23 cellular contexts compared by ENCODE assay signal in genomic region chr11:69064394-69064957, GRCh38. TPM values are rescaled to one million over a fixed set of nuclear protein-coding genes. Genes with fewer than 3 reads are reported as not detected.
"Had no signal": no experiment of that assay in that cellular context is flagged by ENCODE, and none has a peak within 500 bp of the region (broad histone marks: within the 10 kb centered on the region; RNA-seq: fewer than 3 reads in every experiment).

No MANE protein-coding gene starts in this region.

- ATAC-seq: activated naive CD4-positive, alpha-beta T cell treated with anti-CD3 and anti-CD28 coated beads, Interleukin-2, amount 50 U/mL, for 72 hours; activated T-cell treated with anti-CD3 and anti-CD28 coated beads, Interleukin-2, amount 50 U/mL, for 72 hours; sciatic nerve; stimulated activated effector memory CD8-positive, alpha-beta T cell treated with anti-CD3 and anti-CD28 coated beads, Interleukin-12 subunit alpha, Interleukin-12 subunit beta, amount 100 ng/mL, for 72 hours had no signal

- H3K27me3 Mint-ChIP-seq: stimulated activated naive CD8-positive, alpha-beta T cell treated with anti-CD3 and anti-CD28 coated beads, Interleukin-15, Interleukin-2, amounts not matched to agents 100 ng/mL and 50 ng/mL, for 24 hours; type B pancreatic cell had no signal

- H3K4me1 Mint-ChIP-seq: neural crest cell had no signal

- H3K4me1 ChIP-seq: uterus had no signal

- H3K36me3 ChIP-seq: uterus had no signal

- H3K9me3 Mint-ChIP-seq: activated naive CD4-positive, alpha-beta T cell treated with anti-CD3 and anti-CD28 coated beads, Interleukin-2, amount 50 U/mL, for 72 hours; activated T-cell treated with anti-CD3 and anti-CD28 coated beads, Interleukin-2, amount 50 U/mL, for 72 hours; neural crest cell; stimulated activated effector memory CD8-positive, alpha-beta T cell treated with anti-CD3 and anti-CD28 coated beads, Interleukin-12 subunit alpha, Interleukin-12 subunit beta, amount 100 ng/mL, for 72 hours; stimulated activated naive CD8-positive, alpha-beta T cell treated with anti-CD3 and anti-CD28 coated beads, Interleukin-15, Interleukin-2, amounts not matched to agents 100 ng/mL and 50 ng/mL, for 24 hours; type B pancreatic cell had no signal

- H3K36me3 Mint-ChIP-seq: activated naive CD4-positive, alpha-beta T cell treated with anti-CD3 and anti-CD28 coated beads, Interleukin-2, amount 50 U/mL, for 72 hours; type B pancreatic cell had no signal

- DNase-seq: activated CD4-positive, alpha-beta T cell treated with anti-CD3 and anti-CD28 coated beads for 4 hours; activated CD4-positive, alpha-beta T cell treated with anti-CD3 and anti-CD28 coated beads, Interleukin-2, amount 50 U/mL, for 4 hours; activated CD4-positive, CD25-positive, alpha-beta regulatory T cell; activated naive CD4-positive, alpha-beta T cell; activated T-cell treated with anti-CD3 and anti-CD28 coated beads for 4 hours; activated T-cell treated with anti-CD3 and anti-CD28 coated beads, Interleukin-2, amount 50 U/mL, for 72 hours; dermis blood vessel endothelial cell; effector CD4-positive, alpha-beta T cell; esophagus squamous epithelium; foreskin melanocyte; islet precursor cell; left ventricle myocardium superior; stimulated activated CD4-positive, alpha-beta T cell treated with anti-CD3 and anti-CD28 coated beads, Interleukin-4, amount 100 ng/mL, for 24 hours; substantia nigra; uterus had no signal

- H3K27ac ChIP-seq: skin epidermis had no signal

- H3K4me3 ChIP-seq: esophagus squamous epithelium, skin epidermis, uterus had no signal

- H3K27ac Mint-ChIP-seq: activated naive CD4-positive, alpha-beta T cell treated with anti-CD3 and anti-CD28 coated beads, Interleukin-2, amount 50 U/mL, for 72 hours; activated T-cell treated with anti-CD3 and anti-CD28 coated beads, Interleukin-2, amount 50 U/mL, for 72 hours; stimulated activated effector memory CD8-positive, alpha-beta T cell treated with anti-CD3 and anti-CD28 coated beads, Interleukin-12 subunit alpha, Interleukin-12 subunit beta, amount 100 ng/mL, for 72 hours; stimulated activated naive CD8-positive, alpha-beta T cell treated with anti-CD3 and anti-CD28 coated beads, Interleukin-15, Interleukin-2, amounts not matched to agents 100 ng/mL and 50 ng/mL, for 24 hours; type B pancreatic cell had no signal

- H3K27me3 ChIP-seq: esophagus squamous epithelium, uterus had no signal

- H3K9me3 ChIP-seq: esophagus squamous epithelium, uterus had no signal

- H3K4me3 Mint-ChIP-seq: activated T-cell treated with anti-CD3 and anti-CD28 coated beads, Interleukin-2, amount 50 U/mL, for 72 hours; neural crest cell; stimulated activated effector memory CD8-positive, alpha-beta T cell treated with anti-CD3 and anti-CD28 coated beads, Interleukin-12 subunit alpha, Interleukin-12 subunit beta, amount 100 ng/mL, for 72 hours; stimulated activated naive CD8-positive, alpha-beta T cell treated with anti-CD3 and anti-CD28 coated beads, Interleukin-15, Interleukin-2, amounts not matched to agents 100 ng/mL and 50 ng/mL, for 24 hours; type B pancreatic cell had no signal

RNA-seq across cellular contexts. Expression of gene MRGPRF, which starts 51.4 kb away (rescaled TPM):
- total RNA-seq: activated naive CD4-positive, alpha-beta T cell treated with anti-CD3 and anti-CD28 coated beads, Interleukin-2, amount 50 U/mL, for 72 hours; activated T-cell treated with anti-CD3 and anti-CD28 coated beads, Interleukin-2, amount 50 U/mL, for 72 hours; T-helper 1 cell treated with Interleukin-12 subunit alpha and Interleukin-12 subunit beta and Interleukin-4 antibody, amounts not matched to agents 30 ng/mL and 1 ng/mL, for 36 hours had no signal
